Comparison of ENCODE assay signal across 2 cellular contexts in genomic region chr12:98576795-98577194, GRCh38. TPM values are rescaled to one million over a fixed set of nuclear protein-coding genes. Genes with fewer than 3 reads are reported as not detected.
DNase-seq lines count a peak whose midpoint lies in the region; ATAC-seq, FAIRE-seq and TF ChIP-seq lines count a peak whose summit lies in the region.
"Not testable (repeated sequence)": the region's sequence is repeated elsewhere in the genome, so short reads cannot be mapped to it uniquely, and the experiment has no call there.

No MANE protein-coding gene starts in this region.

- not testable (repeated sequence) for H3K79me2 ChIP-seq in K562 (ENCODE audit: control insufficient read depth, insufficient read depth, low read length)

- ATAC-seq in K562 = not testable (repeated sequence)

- not testable (repeated sequence) for DNase-seq in K562 (ENCODE audit: extremely low read depth in 1 of 4, low spot score in 3 of 4)

- not testable (repeated sequence) for H4K20me1 ChIP-seq in K562 (replicated peaks; ENCODE audit: control insufficient read depth, insufficient read depth, low read length)

- H3K4me3 ChIP-seq in HEK293 (ENCODE audit: low read depth, low read length); K562: not testable (repeated sequence)

- not testable (repeated sequence) for FAIRE-seq in K562 (lab: Jason Lieb, UNC)

- in situ Hi-C loops in K562 (cut with MboI) = not testable (repeated sequence)

- H3K27me3 ChIP-seq in K562 (ENCODE audit: control insufficient read depth in 2 of 2, insufficient read depth in 2 of 2, low read length in 2 of 2) = not testable (repeated sequence)

- not testable (repeated sequence) for H3K36me3 ChIP-seq in HEK293 (ENCODE audit: control insufficient read depth in 2 of 2, insufficient read depth in 1 of 2, low read length in 2 of 2); K562 (ENCODE audit: control insufficient read depth, insufficient read depth, low read length)

- H3K4me1 ChIP-seq in HEK293 (ENCODE audit: control insufficient read depth, insufficient read depth, low read length) = not testable (repeated sequence)
- peaks cover 4 to 15% of the 10 kb centered on the region in 2 experiments; a peak in 3 of 5 replicates for H3K4me1 ChIP-seq in K562 (replicated peaks in 1 of 2; ENCODE audit: control insufficient read depth in 2 of 2, insufficient read depth in 2 of 2, low read length in 2 of 2)

- not testable (repeated sequence) for H3K9ac ChIP-seq in K562 (ENCODE audit: insufficient read depth in 1 of 2, low read depth in 2 of 2, low read length in 2 of 2)

- CTCF ChIA-PET in HEK293 (lab: Yijun Ruan, JAX) = interaction anchor here (0.9 kb wide), 1 partner anchor 10 kb away, joined by 4 read pairs; no protein-coding TSS in a partner anchor
- CTCF ChIA-PET in K562 (lab: Yijun Ruan, JAX; ENCODE audit: low intra/inter-chr PET ratio) = not testable (repeated sequence)

- 57% methylated on average over 2 of the region's 2 CpGs for WGBS in K562 (ENCODE audit: insufficient coverage, low coverage, missing lambda C conversion rate)

- POLR2A ChIA-PET in HEK293 (lab: Yijun Ruan, JAX) = interaction anchor here (1.0 kb wide), 1 partner anchor 17 kb away, joined by 3 read pairs; the partner anchor contains the start of gene SLC25A3
- POLR2A ChIA-PET in K562 (lab: Yijun Ruan, JAX) = interaction anchor here (1.0 to 3.0 kb wide), 2 partner anchors 11 to 17 kb away, joined by 5 to 22 read pairs; partner anchors contain the start of gene SLC25A3

- H3K4me2 ChIP-seq in K562 (ENCODE audit: insufficient read depth, low read length) = not testable (repeated sequence)

- not testable (repeated sequence) for H3K9me1 ChIP-seq in K562 (ENCODE audit: control insufficient read depth, insufficient read depth, low read length)

- BruUV-seq in K562 (replicated peaks; lab: Mats Ljungman, UMichigan) = not testable (repeated sequence)

- H2AFZ ChIP-seq in K562 (ENCODE audit: low read depth, low read length) = not testable (repeated sequence)

- H3K9me3 ChIP-seq in HEK293 (ENCODE audit: control insufficient read depth, insufficient read depth, low read depth, low read length); K562 (replicated peaks; ENCODE audit: control insufficient read depth, insufficient read depth, low read depth, low read length): not testable (repeated sequence)

- not testable (repeated sequence) for TF ChIP-seq CTCF in HEK293 (tag by site-specific recombination; IDR thresholded peaks at IDR 0.05); K562 (IDR thresholded peaks at IDR 0.05 in 2 of 3, conservative IDR thresholded peaks at IDR 0.05 in 1 of 3; ENCODE audit: insufficient read depth in 2 of 3, low read depth in 1 of 3, low read length in 3 of 3)

- intact Hi-C loops in K562 (cut with micrococcal nuclease) = not testable (repeated sequence)

- TF ChIP-seq RAD21 in K562 (CRISPR knock-in tag; conservative IDR thresholded peaks at IDR 0.05 in 1 of 2, IDR thresholded peaks at IDR 0.05 in 1 of 2) = not testable (repeated sequence)

- TF ChIP-seq EP300 in K562 (IDR thresholded peaks at IDR 0.05; ENCODE audit: low read length) = not testable (repeated sequence)

- H3K27ac ChIP-seq in HEK293 (ENCODE audit: extremely low read depth, low read depth, low read length); K562 (ENCODE audit: extremely low read depth, low read depth, low read length): not testable (repeated sequence)

- not testable (repeated sequence) for TF ChIP-seq POLR2A in K562 (conservative IDR thresholded peaks at IDR 0.05)

TF ChIP-seq in HEK293, 187 proteins besides CTCF, POLR2A, EP300 and RAD21:
- peak; percentile 71 for TF ChIP-seq ZNF580 (tag by site-specific recombination; IDR thresholded peaks at IDR 0.05)
- peak; percentile 94 for TF ChIP-seq ZNF146 (tag by site-specific recombination; IDR thresholded peaks at IDR 0.05)
TF ChIP-seq in HEK293: peak in this region for 2; not testable (repeated sequence) for 185.

TF ChIP-seq in K562, 482 proteins besides CTCF, POLR2A, EP300 and RAD21:
- TF ChIP-seq KDM1A (IDR thresholded peaks at IDR 0.05) (peak; percentile 34 to 55; a peak in 3 of 4 replicates), BCOR (IDR thresholded peaks at IDR 0.05) (peak; percentile 76), ZNF146 (CRISPR knock-in tag; IDR thresholded peaks at IDR 0.05; ENCODE audit: unreplicated experiment) (peak; percentile 21)

RNA-seq across cellular contexts. Expression of gene SLC25A3, which starts 16.7 kb away (rescaled TPM):
- total RNA-seq in K562 (2011; cell fraction: chromatin; rRNA removed; ENCODE audit: low replicate concordance) = 311 and 511 TPM in 2 replicates
- total RNA-seq in K562 (2011; cell fraction: nucleolus; rRNA removed) = 257 and 270 TPM in 2 replicates
- 338 and 415 TPM in 2 replicates for total RNA-seq in K562 (2011; cell fraction: nucleoplasm; rRNA removed)
- 450 and 515 TPM in 2 replicates for total RNA-seq in K562 (2014; rRNA removed)
- total RNA-seq in K562 (2014; rRNA removed; fragmentation: Illumina TruSeq; extraction: Trizol) = 766 and 865 TPM in 2 replicates
- total RNA-seq in K562 (2015; rRNA removed; fragmentation: Illumina TruSeq; extraction: Trizol) = 498 and 500 TPM in 2 replicates
- total RNA-seq in K562 (2021) = 687 and 693 TPM in 2 replicates
- 405 and 419 TPM in 2 replicates for polyA plus RNA-seq in K562 (2011; rRNA removed)
- polyA plus RNA-seq in K562 (2011; cell fraction: cytosol; rRNA removed) = 556 and 768 TPM in 2 replicates
- 515 and 531 TPM in 2 replicates for polyA plus RNA-seq in K562 (2011; cell fraction: nucleus; rRNA removed)
- 638 and 684 TPM in 2 replicates for polyA plus RNA-seq in K562 (2012)
- polyA plus RNA-seq in K562 (2014; fragmentation: Illumina TruSeq; extraction: Trizol) = 571 and 592 TPM in 2 replicates
- 100 to 1,000 TPM; 264 to 309 TPM for polyA plus RNA-seq in K562 (2014; fragmentation: Nextera tagmentation; extraction: Ambion mirVana)
- 449 and 495 TPM in 2 replicates for polyA plus RNA-seq in K562 (2014; rRNA removed)
- 760 and 828 TPM in 2 replicates for polyA minus RNA-seq in K562 (2011; rRNA and poly(A)+ RNA removed)
- 379 and 409 TPM in 2 replicates for polyA minus RNA-seq in K562 (2011; cell fraction: cytosol; rRNA and poly(A)+ RNA removed)
- 181 and 261 TPM in 2 replicates for polyA minus RNA-seq in K562 (2011; cell fraction: nucleus; rRNA and poly(A)+ RNA removed)
